ENCODE assay signal across 39 cellular contexts in genomic region chr17:58207451-58207850, GRCh38. TPM values are rescaled to one million over a fixed set of nuclear protein-coding genes. Genes with fewer than 3 reads are reported as not detected.
"Had no signal": no experiment of that assay in that cellular context is flagged by ENCODE, and none has a peak within 500 bp of the region (broad histone marks: within the 10 kb centered on the region; RNA-seq: fewer than 3 reads in every experiment).

No MANE protein-coding gene starts in this region.

- H3K27me3 Mint-ChIP-seq: activated CD4-positive, alpha-beta memory T cell treated with anti-CD3 and anti-CD28 coated beads for 36 hours; activated CD4-positive, alpha-beta T cell treated with anti-CD3 and anti-CD28 coated beads for 36 hours; activated CD4-positive, alpha-beta T cell treated with anti-CD3 and anti-CD28 coated beads, Interleukin-2, amount 10 ng/mL, durations not matched to agents 24 days and 14 days; activated CD8-positive, alpha-beta memory T cell treated with anti-CD3 and anti-CD28 coated beads, Interleukin-2, amount 10 ng/mL, durations not matched to agents 7 days and 5 days; activated naive CD8-positive, alpha-beta T cell treated with anti-CD3 and anti-CD28 coated beads, Interleukin-2, amount 50 U/mL, for 24 hours; T-cell; T-helper 17 cell had no signal

- DNase-seq: activated CD4-positive, alpha-beta memory T cell treated with anti-CD3 and anti-CD28 coated beads for 36 hours; activated CD4-positive, alpha-beta T cell treated with anti-CD3 and anti-CD28 coated beads for 36 hours; activated CD4-positive, alpha-beta T cell treated with anti-CD3 and anti-CD28 coated beads, Interleukin-2, amount 10 ng/mL, durations not matched to agents 24 days and 14 days; activated CD4-positive, CD25-positive, alpha-beta regulatory T cell; activated CD4-positive, CD25-positive, alpha-beta regulatory T cell treated with anti-CD3 and anti-CD28 coated beads, Interleukin-2, amount 50 U/mL, for 72 hours; activated CD8-positive, alpha-beta memory T cell treated with anti-CD3 and anti-CD28 coated beads, Interleukin-2, amount 10 ng/mL, durations not matched to agents 7 days and 5 days; activated CD8-positive, alpha-beta memory T cell treated with anti-CD3 and anti-CD28 coated beads, Interleukin-2, amount 50 U/mL, for 4 hours; activated CD8-positive, alpha-beta T cell treated with anti-CD3 and anti-CD28 coated beads, Interleukin-2, amount 10 ng/mL, durations not matched to agents 7 days and 5 days; activated gamma-delta T cell; activated naive CD4-positive, alpha-beta T cell; activated naive CD4-positive, alpha-beta T cell treated with anti-CD3 and anti-CD28 coated beads, Interleukin-2, amount 10 ng/mL, durations not matched to agents 7 days and 5 days; activated naive CD8-positive, alpha-beta T cell treated with anti-CD3 and anti-CD28 coated beads, Interleukin-2, amount 50 U/mL, for 24 hours; activated T-cell treated with anti-CD3 and anti-CD28 coated beads, Interleukin-2, amount 50 U/mL, for 1 hour; aorta; body of pancreas; caudate nucleus; cortex of kidney; dermis blood vessel endothelial cell; effector CD4-positive, alpha-beta T cell; esophagus squamous epithelium; foreskin melanocyte; heart right ventricle; SW 1271; T-cell; T-helper 17 cell; T1000 had no signal

- H3K27ac Mint-ChIP-seq: activated CD4-positive, alpha-beta memory T cell treated with anti-CD3 and anti-CD28 coated beads for 36 hours; activated CD4-positive, alpha-beta T cell treated with anti-CD3 and anti-CD28 coated beads for 36 hours; activated CD4-positive, alpha-beta T cell treated with anti-CD3 and anti-CD28 coated beads, Interleukin-2, amount 10 ng/mL, durations not matched to agents 24 days and 14 days; activated CD8-positive, alpha-beta memory T cell treated with anti-CD3 and anti-CD28 coated beads, Interleukin-2, amount 10 ng/mL, durations not matched to agents 7 days and 5 days; activated CD8-positive, alpha-beta T cell treated with anti-CD3 and anti-CD28 coated beads, Interleukin-2, amount 10 ng/mL, durations not matched to agents 7 days and 5 days; activated naive CD4-positive, alpha-beta T cell treated with anti-CD3 and anti-CD28 coated beads, Interleukin-2, amount 10 ng/mL, durations not matched to agents 7 days and 5 days; activated naive CD8-positive, alpha-beta T cell treated with anti-CD3 and anti-CD28 coated beads, Interleukin-2, amount 50 U/mL, for 24 hours; activated T-helper 2 cell treated with anti-CD3 and anti-CD28 coated beads, Interferon-gamma antibody, Interleukin-2, Interleukin-4, amounts not matched to agents 10 μg/mL and 5 μg/mL and 100 μg/mL, durations not matched to agents 14 hours and 24 hours and 36 hours; T-cell; T-helper 17 cell; T-helper 2 cell treated with Interferon-gamma antibody and Interleukin-4, amounts not matched to agents 5 μg/mL and 100 μg/mL, for 36 hours had no signal

- H3K27ac ChIP-seq: adrenal gland, body of pancreas, epithelial cell of prostate, esophagus squamous epithelium, gastroesophageal sphincter, heart right ventricle had no signal

- FAIRE-seq: colon, endometrium, endothelial cell of umbilical vein had no signal

- H3K9me3 ChIP-seq: adrenal gland, body of pancreas, esophagus squamous epithelium, gastroesophageal sphincter, heart right ventricle had no signal

- H3K9me3 Mint-ChIP-seq: activated CD4-positive, alpha-beta memory T cell treated with anti-CD3 and anti-CD28 coated beads for 36 hours; activated CD4-positive, alpha-beta T cell treated with anti-CD3 and anti-CD28 coated beads, Interleukin-2, amount 10 ng/mL, durations not matched to agents 24 days and 14 days; activated naive CD4-positive, alpha-beta T cell treated with anti-CD3 and anti-CD28 coated beads, Interleukin-2, amount 10 ng/mL, durations not matched to agents 7 days and 5 days; activated naive CD4-positive, alpha-beta T cell treated with anti-CD3 and anti-CD28 coated beads, Interleukin-2, amount 50 U/mL, for 72 hours; activated naive CD8-positive, alpha-beta T cell treated with anti-CD3 and anti-CD28 coated beads, Interleukin-2, amount 50 U/mL, for 24 hours; activated T-helper 2 cell treated with anti-CD3 and anti-CD28 coated beads, Interferon-gamma antibody, Interleukin-2, Interleukin-4, amounts not matched to agents 10 μg/mL and 5 μg/mL and 100 μg/mL, durations not matched to agents 14 hours and 24 hours and 36 hours; T-cell; T-helper 2 cell treated with Interferon-gamma antibody and Interleukin-4, amounts not matched to agents 5 μg/mL and 100 μg/mL, for 36 hours had no signal

- H3K36me3 Mint-ChIP-seq: activated naive CD4-positive, alpha-beta T cell treated with anti-CD3 and anti-CD28 coated beads, Interleukin-2, amount 50 U/mL, for 72 hours had no signal

- H3K4me1 Mint-ChIP-seq: activated CD4-positive, alpha-beta T cell treated with anti-CD3 and anti-CD28 coated beads for 36 hours; activated naive CD8-positive, alpha-beta T cell treated with anti-CD3 and anti-CD28 coated beads, Interleukin-2, amount 50 U/mL, for 24 hours; T-cell had no signal

- H3K27me3 ChIP-seq: adrenal gland, body of pancreas, esophagus squamous epithelium, gastroesophageal sphincter, heart right ventricle had no signal

- H3K4me3 ChIP-seq: adrenal gland, body of pancreas, esophagus squamous epithelium, gastroesophageal sphincter, heart right ventricle had no signal

- H3K4me1 ChIP-seq: adrenal gland, body of pancreas, esophagus squamous epithelium, gastroesophageal sphincter, heart right ventricle had no signal

- ATAC-seq: activated CD4-positive, alpha-beta T cell treated with anti-CD3 and anti-CD28 coated beads for 36 hours; activated CD8-positive, alpha-beta memory T cell treated with anti-CD3 and anti-CD28 coated beads, Interleukin-2, amount 10 ng/mL, durations not matched to agents 7 days and 5 days; activated CD8-positive, alpha-beta T cell treated with anti-CD3 and anti-CD28 coated beads, Interleukin-2, amount 10 ng/mL, durations not matched to agents 7 days and 5 days; activated naive CD4-positive, alpha-beta T cell treated with anti-CD3 and anti-CD28 coated beads, Interleukin-2, amount 50 U/mL, for 72 hours; activated naive CD8-positive, alpha-beta T cell treated with anti-CD3 and anti-CD28 coated beads, Interleukin-2, amount 50 U/mL, for 24 hours; body of pancreas; gastroesophageal sphincter; heart right ventricle; T-cell; T-helper 17 cell had no signal

- H3K4me3 Mint-ChIP-seq: activated CD4-positive, alpha-beta memory T cell treated with anti-CD3 and anti-CD28 coated beads for 36 hours; activated CD4-positive, alpha-beta T cell treated with anti-CD3 and anti-CD28 coated beads for 36 hours; activated CD4-positive, alpha-beta T cell treated with anti-CD3 and anti-CD28 coated beads, Interleukin-2, amount 10 ng/mL, durations not matched to agents 24 days and 14 days; activated CD8-positive, alpha-beta memory T cell treated with anti-CD3 and anti-CD28 coated beads, Interleukin-2, amount 10 ng/mL, durations not matched to agents 7 days and 5 days; activated CD8-positive, alpha-beta T cell treated with anti-CD3 and anti-CD28 coated beads, Interleukin-2, amount 10 ng/mL, durations not matched to agents 7 days and 5 days; activated naive CD4-positive, alpha-beta T cell treated with anti-CD3 and anti-CD28 coated beads, Interleukin-2, amount 10 ng/mL, durations not matched to agents 7 days and 5 days; activated naive CD8-positive, alpha-beta T cell treated with anti-CD3 and anti-CD28 coated beads, Interleukin-2, amount 50 U/mL, for 24 hours; T-cell; T-helper 17 cell; T-helper 2 cell treated with Interferon-gamma antibody and Interleukin-4, amounts not matched to agents 5 μg/mL and 100 μg/mL, for 36 hours had no signal

RNA-seq across cellular contexts. Expression of gene EPX, which starts 14.9 kb away (rescaled TPM):
- total RNA-seq: activated CD4-positive, alpha-beta memory T cell treated with anti-CD3 and anti-CD28 coated beads for 36 hours; activated CD4-positive, alpha-beta T cell treated with anti-CD3 and anti-CD28 coated beads for 36 hours; activated CD4-positive, alpha-beta T cell treated with anti-CD3 and anti-CD28 coated beads, Interleukin-2, amount 10 ng/mL, durations not matched to agents 24 days and 14 days; activated CD8-positive, alpha-beta memory T cell treated with anti-CD3 and anti-CD28 coated beads for 36 hours; activated CD8-positive, alpha-beta memory T cell treated with anti-CD3 and anti-CD28 coated beads, Interleukin-2, amount 10 ng/mL, durations not matched to agents 7 days and 5 days; activated CD8-positive, alpha-beta T cell treated with anti-CD3 and anti-CD28 coated beads, Interleukin-2, amount 10 ng/mL, durations not matched to agents 7 days and 5 days; activated naive CD4-positive, alpha-beta T cell treated with anti-CD3 and anti-CD28 coated beads, Interleukin-2, amount 50 U/mL, for 72 hours; activated T-helper 2 cell treated with anti-CD3 and anti-CD28 coated beads, Interferon-gamma antibody, Interleukin-2, Interleukin-4, amounts not matched to agents 10 μg/mL and 5 μg/mL and 100 μg/mL, durations not matched to agents 14 hours and 24 hours and 36 hours; adrenal gland; aorta; body of pancreas; chondrocyte; dermis blood vessel endothelial cell; endothelial cell of umbilical vein; esophagus squamous epithelium; gastroesophageal sphincter; glomerular endothelial cell; heart right ventricle; T-helper 17 cell had no signal
- polyA plus RNA-seq: adrenal gland, aorta, endothelial cell of umbilical vein, esophagus, heart right ventricle had no signal

RNA-seq across cellular contexts. Expression of gene LPO, which starts 30.9 kb away (rescaled TPM):
- total RNA-seq: activated CD4-positive, alpha-beta memory T cell treated with anti-CD3 and anti-CD28 coated beads for 36 hours; activated CD4-positive, alpha-beta T cell treated with anti-CD3 and anti-CD28 coated beads, Interleukin-2, amount 10 ng/mL, durations not matched to agents 24 days and 14 days; activated CD8-positive, alpha-beta memory T cell treated with anti-CD3 and anti-CD28 coated beads for 36 hours; activated CD8-positive, alpha-beta memory T cell treated with anti-CD3 and anti-CD28 coated beads, Interleukin-2, amount 10 ng/mL, durations not matched to agents 7 days and 5 days; activated CD8-positive, alpha-beta T cell treated with anti-CD3 and anti-CD28 coated beads, Interleukin-2, amount 10 ng/mL, durations not matched to agents 7 days and 5 days; activated T-helper 2 cell treated with anti-CD3 and anti-CD28 coated beads, Interferon-gamma antibody, Interleukin-2, Interleukin-4, amounts not matched to agents 10 μg/mL and 5 μg/mL and 100 μg/mL, durations not matched to agents 14 hours and 24 hours and 36 hours; adrenal gland; aorta; body of pancreas; chondrocyte; endothelial cell of umbilical vein; glomerular endothelial cell; heart right ventricle; T-cell had no signal
- polyA plus RNA-seq: aorta, endothelial cell of umbilical vein, esophagus, heart right ventricle had no signal

RNA-seq across cellular contexts. Expression of gene OR4D2, which starts 40.7 kb away (rescaled TPM):
- total RNA-seq: activated CD4-positive, alpha-beta memory T cell treated with anti-CD3 and anti-CD28 coated beads for 36 hours; activated CD4-positive, alpha-beta T cell treated with anti-CD3 and anti-CD28 coated beads for 36 hours; activated CD4-positive, alpha-beta T cell treated with anti-CD3 and anti-CD28 coated beads, Interleukin-2, amount 10 ng/mL, durations not matched to agents 24 days and 14 days; activated CD8-positive, alpha-beta memory T cell treated with anti-CD3 and anti-CD28 coated beads for 36 hours; activated CD8-positive, alpha-beta memory T cell treated with anti-CD3 and anti-CD28 coated beads, Interleukin-2, amount 10 ng/mL, durations not matched to agents 7 days and 5 days; activated CD8-positive, alpha-beta T cell treated with anti-CD3 and anti-CD28 coated beads, Interleukin-2, amount 10 ng/mL, durations not matched to agents 7 days and 5 days; activated naive CD4-positive, alpha-beta T cell treated with anti-CD3 and anti-CD28 coated beads, Interleukin-2, amount 50 U/mL, for 72 hours; activated T-helper 2 cell treated with anti-CD3 and anti-CD28 coated beads, Interferon-gamma antibody, Interleukin-2, Interleukin-4, amounts not matched to agents 10 μg/mL and 5 μg/mL and 100 μg/mL, durations not matched to agents 14 hours and 24 hours and 36 hours; adrenal gland; aorta; body of pancreas; chondrocyte; dermis blood vessel endothelial cell; endothelial cell of umbilical vein; esophagus squamous epithelium; gastroesophageal sphincter; glomerular endothelial cell; heart right ventricle; T-cell; T-helper 17 cell had no signal
- polyA plus RNA-seq: adrenal gland, aorta, endothelial cell of umbilical vein, esophagus, heart right ventricle had no signal

RNA-seq across cellular contexts. Expression of gene OR4D1, which starts 59.3 kb away (rescaled TPM):
- total RNA-seq: adrenal gland, aorta, body of pancreas, chondrocyte, dermis blood vessel endothelial cell, endothelial cell of umbilical vein, esophagus squamous epithelium, gastroesophageal sphincter, glomerular endothelial cell had no signal
- polyA plus RNA-seq: aorta, endothelial cell of umbilical vein, heart right ventricle had no signal
